In genomic region chr9:92961627-92962302, GRCh38 we compare ENCODE assay signal across 10 cellular contexts. TPM values are rescaled to one million over a fixed set of nuclear protein-coding genes. Genes with fewer than 3 reads are reported as not detected.
DNase-seq lines count a peak whose midpoint lies in the region; ATAC-seq, FAIRE-seq and TF ChIP-seq lines count a peak whose summit lies in the region.
"Had no signal": no experiment of that assay in that cellular context is flagged by ENCODE, and none has a peak within 500 bp of the region (broad histone marks: within the 10 kb centered on the region; RNA-seq: fewer than 3 reads in every experiment).

No MANE protein-coding gene starts in this region.

- no TSS peak for BruUV-seq in K562 (replicated peaks; lab: Mats Ljungman, UMichigan)

- H3K4me3 ChIP-seq in SK-N-SH (ENCODE audit: low read depth in 2 of 2, low read length in 1 of 2) = no peak overlapping the region
- no peak overlapping the region for H3K4me3 ChIP-seq in K562

- peak overlapping the region; percentile 100 for H3K27ac Mint-ChIP-seq in T-helper 17 cell

- in situ Hi-C loops in K562 (cut with MboI) = no loop called here

- ATAC-seq in SK-N-SH treated with all-trans-retinoic acid at 6 μM for 48 hours (no peak), T-helper 17 cell (no peak), K562 (no peak), HG02798 (IDR thresholded peaks at IDR 0.05; ENCODE audit: poor library complexity, unreplicated experiment) (no peak), GM21723 (IDR thresholded peaks at IDR 0.05; ENCODE audit: unreplicated experiment) (no peak)

- H3K79me2 ChIP-seq in SK-N-SH (ENCODE audit: insufficient read depth) = no peaks in the 10 kb centered on the region; the same call in 1 of the 2 replicates
- no peaks in the 10 kb centered on the region for H3K79me2 ChIP-seq in K562 (ENCODE audit: control insufficient read depth, insufficient read depth, low read length)

- H3K27ac ChIP-seq in SK-N-SH (ENCODE audit: low read depth in 2 of 2, low read length in 1 of 2) = no peak overlapping the region
- H3K27ac ChIP-seq in K562 (ENCODE audit: extremely low read depth, low read depth, low read length) = no peak overlapping the region

- TF ChIP-seq CTCF in SK-N-SH (IDR thresholded peaks at IDR 0.05) (no peak), K562 (IDR thresholded peaks at IDR 0.05 in 2 of 3, conservative IDR thresholded peaks at IDR 0.05 in 1 of 3; ENCODE audit: insufficient read depth in 2 of 3, low read depth in 1 of 3, low read length in 3 of 3) (no peak)

- CTCF ChIA-PET in SK-N-SH (lab: Yijun Ruan, JAX) (no interaction called here), K562 (lab: Yijun Ruan, JAX; ENCODE audit: low intra/inter-chr PET ratio) (no interaction called here)

- H4K20me1 ChIP-seq in SK-N-SH (ENCODE audit: insufficient read depth) (no peaks in the 10 kb centered on the region), K562 (replicated peaks; ENCODE audit: control insufficient read depth, insufficient read depth, low read length) (0 out of 2 replicates have a peak, but pooled peaks cover 4% of the 10 kb centered on the region)

- H3F3A ChIP-seq in SK-N-SH (replicated peaks; ENCODE audit: insufficient read depth) = no peaks in the 10 kb centered on the region

- no peak for TF ChIP-seq EP300 in SK-N-SH (IDR thresholded peaks at IDR 0.05; ENCODE audit: borderline replicate concordance in 1 of 2, low read depth in 1 of 2, low read length in 1 of 2)
- TF ChIP-seq EP300 in K562 (IDR thresholded peaks at IDR 0.05; ENCODE audit: low read length) = no peak

- H3K27me3 ChIP-seq in SK-N-SH (ENCODE audit: insufficient read depth) = no peaks in the 10 kb centered on the region
- peaks cover 10 to 31% of the 10 kb centered on the region in 2 experiments; a peak in 4 of 5 replicates for H3K27me3 ChIP-seq in K562 (ENCODE audit: control insufficient read depth in 2 of 2, insufficient read depth in 2 of 2, low read length in 2 of 2)

- H2AFZ ChIP-seq in SK-N-SH (ENCODE audit: low read depth) = no peak overlapping the region
- no peak overlapping the region for H2AFZ ChIP-seq in K562 (ENCODE audit: low read depth, low read length)

- DNase-seq in SK-N-SH (no peak), T-helper 17 cell (no peak), K562 (ENCODE audit: extremely low read depth in 1 of 4, low spot score in 3 of 4) (no peak), foreskin melanocyte (no peak)
- peak; percentile 62 for DNase-seq in stimulated activated CD8-positive, alpha-beta memory T cell treated with anti-CD3 and anti-CD28 coated beads, Interleukin-4, amount 100 ng/mL, for 48 hours
- DNase-seq: cerebellar nuclear complex, posterior cingulate gyrus had no signal

- H3K9ac ChIP-seq in SK-N-SH (no peak overlapping the region), K562 (ENCODE audit: insufficient read depth in 1 of 2, low read depth in 2 of 2, low read length in 2 of 2) (no peak overlapping the region)

- H3K36me3 Mint-ChIP-seq in T-helper 17 cell (ENCODE audit: low read depth) = peaks cover 18% of the 10 kb centered on the region

- H3K4me1 Mint-ChIP-seq in T-helper 17 cell = peaks cover 51% of the 10 kb centered on the region

- H3K4me3 Mint-ChIP-seq in T-helper 17 cell = peak overlapping the region; percentile 98

- FAIRE-seq in K562 (lab: Jason Lieb, UNC) = no peak

- no peaks in the 10 kb centered on the region for H3K9me1 ChIP-seq in K562 (ENCODE audit: control insufficient read depth, insufficient read depth, low read length)

- 27% methylated on average over 2 of the region's 3 CpGs for WGBS in SK-N-SH (ENCODE audit: low lambda C conversion rate)
- WGBS in K562 (ENCODE audit: insufficient coverage, low coverage, missing lambda C conversion rate) = 2% methylated on average over 3 of the region's 3 CpGs

- H3K9me2 ChIP-seq in SK-N-SH = no peaks in the 10 kb centered on the region

- no peaks in the 10 kb centered on the region for H3K9me3 ChIP-seq in SK-N-SH
- no peaks in the 10 kb centered on the region for H3K9me3 ChIP-seq in T-helper 17 cell (ENCODE audit: control insufficient read depth, low read length, poor library complexity, severe bottlenecking)
- H3K9me3 ChIP-seq in K562 (replicated peaks; ENCODE audit: control insufficient read depth, insufficient read depth, low read depth, low read length) = no peaks in the 10 kb centered on the region

- TF ChIP-seq RAD21 in SK-N-SH (IDR thresholded peaks at IDR 0.05; ENCODE audit: low read length) (no peak), K562 (CRISPR knock-in tag; conservative IDR thresholded peaks at IDR 0.05 in 1 of 2, IDR thresholded peaks at IDR 0.05 in 1 of 2) (no peak)

- no peaks in the 10 kb centered on the region for H3K36me3 ChIP-seq in SK-N-SH (replicated peaks in 1 of 2; ENCODE audit: control insufficient read depth in 1 of 2, insufficient read depth in 2 of 2, low read length in 1 of 2)
- H3K36me3 ChIP-seq in K562 (ENCODE audit: control insufficient read depth, insufficient read depth, low read length) = no peaks in the 10 kb centered on the region

- intact Hi-C loops in K562 (cut with micrococcal nuclease) = no loop called here

- POLR2A ChIA-PET in SK-N-SH (lab: Yijun Ruan, JAX) = no interaction called here
- POLR2A ChIA-PET in K562 (lab: Yijun Ruan, JAX) = no interaction called here

- H3K4me1 ChIP-seq in SK-N-SH (ENCODE audit: control insufficient read depth in 1 of 2, insufficient read depth in 2 of 2, low read depth in 1 of 2, low read length in 1 of 2) = no peaks in the 10 kb centered on the region
- peaks cover 11 to 16% of the 10 kb centered on the region in 2 experiments; a peak in 3 of 5 replicates for H3K4me1 ChIP-seq in K562 (replicated peaks in 1 of 2; ENCODE audit: control insufficient read depth in 2 of 2, insufficient read depth in 2 of 2, low read length in 2 of 2)

- no peaks in the 10 kb centered on the region for H3K27me3 Mint-ChIP-seq in T-helper 17 cell

- TF ChIP-seq POLR2A in K562 (conservative IDR thresholded peaks at IDR 0.05) = no peak

- H3K4me2 ChIP-seq in SK-N-SH (no peak overlapping the region), K562 (ENCODE audit: insufficient read depth, low read length) (no peak overlapping the region)

TF ChIP-seq in SK-N-SH treated with all-trans-retinoic acid at 6 μM for 48 hours, 23 proteins besides CTCF, POLR2A, EP300 and RAD21:
- no peak for TF ChIP-seq BACH2 (CRISPR knock-in tag; IDR thresholded peaks at IDR 0.05; ENCODE audit: borderline replicate concordance)
- TF ChIP-seq ZNF565 (CRISPR knock-in tag; conservative IDR thresholded peaks at IDR 0.05; ENCODE audit: low read depth) = 0 out of 2 replicates have a peak, but pooled peaks have one; percentile 39

TF ChIP-seq in SK-N-SH, 30 proteins besides CTCF, POLR2A, EP300 and RAD21 (continues in another document):
- TF ChIP-seq RFX5 (IDR thresholded peaks at IDR 0.05; ENCODE audit: low read length) (no peak), NRF1 (IDR thresholded peaks at IDR 0.05; ENCODE audit: low read depth, low read length) (no peak), ELF1 (IDR thresholded peaks at IDR 0.05) (no peak), TAF1 (IDR thresholded peaks at IDR 0.05; ENCODE audit: borderline replicate concordance, low read depth, low read length) (no peak), SMC3 (IDR thresholded peaks at IDR 0.05; ENCODE audit: low read depth, low read length) (no peak)
- TF ChIP-seq, protein P1, sequence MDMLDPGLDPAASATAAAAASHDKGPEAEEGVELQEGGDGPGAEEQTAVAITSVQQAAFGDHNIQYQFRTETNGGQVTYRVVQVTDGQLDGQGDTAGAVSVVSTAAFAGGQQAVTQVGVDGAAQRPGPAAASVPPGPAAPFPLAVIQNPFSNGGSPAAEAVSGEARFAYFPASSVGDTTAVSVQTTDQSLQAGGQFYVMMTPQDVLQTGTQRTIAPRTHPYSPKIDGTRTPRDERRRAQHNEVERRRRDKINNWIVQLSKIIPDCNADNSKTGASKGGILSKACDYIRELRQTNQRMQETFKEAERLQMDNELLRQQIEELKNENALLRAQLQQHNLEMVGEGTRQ (IDR thresholded peaks at IDR 0.05; ENCODE audit: borderline replicate concordance, low read depth, low read length) = no peak

TF ChIP-seq in K562, 482 proteins besides CTCF, POLR2A, EP300 and RAD21:
- TF ChIP-seq ZBTB17 (CRISPR knock-in tag; IDR thresholded peaks at IDR 0.05) (no peak), NFE2 (IDR thresholded peaks at IDR 0.05; ENCODE audit: low read depth) (peak; percentile 9; the same call in 1 of the 2 replicates), YY1 (IDR thresholded peaks at IDR 0.05; ENCODE audit: borderline replicate concordance in 1 of 3, control insufficient read depth in 1 of 3, extremely low read depth in 1 of 3, insufficient read depth in 3 of 3, insufficient read length in 1 of 3, insufficient replicate concordance in 2 of 3, low read depth in 1 of 3, low read length in 2 of 3) (peak in 1 of 3 experiments; percentile 69)
TF ChIP-seq in K562: peak in this region for 2.

RNA-seq across cellular contexts. Expression of gene FGD3, which starts 14.4 kb away (rescaled TPM):
- polyA plus RNA-seq in SK-N-SH (2012; rRNA removed) (not detected in 2 replicates), K562 (2011; rRNA removed) (0.09 and 0.13 TPM in 2 replicates), K562 (2014; fragmentation: Illumina TruSeq; extraction: Trizol) (0.44 and 0.56 TPM in 2 replicates), K562 (2014; fragmentation: Nextera tagmentation; extraction: Ambion mirVana) (under 1 TPM; 0.07 to 0.17 TPM), K562 (2014; rRNA removed) (0.52 and 0.67 TPM in 2 replicates)
- polyA plus RNA-seq in SK-N-SH (2012; cell fraction: cytosol; rRNA removed) = 0.01 TPM in 2 replicates
- polyA plus RNA-seq in SK-N-SH (2012; cell fraction: nucleus; rRNA removed) = not detected in 2 replicates
- total RNA-seq in T-helper 17 cell (100 to 1,000 TPM; 142 to 160 TPM), K562 (2014; rRNA removed) (0.86 and 1.2 TPM in 2 replicates), K562 (2014; rRNA removed; fragmentation: Illumina TruSeq; extraction: Trizol) (0.22 and 0.29 TPM in 2 replicates), K562 (2015; rRNA removed; fragmentation: Illumina TruSeq; extraction: Trizol) (0.29 and 0.49 TPM in 2 replicates), K562 (2021) (0.76 and 1.3 TPM in 2 replicates)
- total RNA-seq in K562 (2011; cell fraction: chromatin; rRNA removed; ENCODE audit: low replicate concordance) = 0.18 and 0.56 TPM in 2 replicates
- 0.13 and 0.50 TPM in 2 replicates for total RNA-seq in K562 (2011; cell fraction: nucleolus; rRNA removed)
- total RNA-seq in K562 (2011; cell fraction: nucleoplasm; rRNA removed) = 0.22 and 0.23 TPM in 2 replicates
- 0.18 and 0.24 TPM in 2 replicates for polyA plus RNA-seq in K562 (2011; cell fraction: cytosol; rRNA removed)
- polyA plus RNA-seq in K562 (2011; cell fraction: nucleus; rRNA removed) = 0.13 and 0.48 TPM in 2 replicates
- polyA plus RNA-seq in K562 (2012) = 0.83 and 2.0 TPM in 2 replicates
- 0.06 and 0.21 TPM in 2 replicates for polyA minus RNA-seq in K562 (2011; rRNA and poly(A)+ RNA removed)
- not detected in 2 replicates for polyA minus RNA-seq in K562 (2011; cell fraction: cytosol; rRNA and poly(A)+ RNA removed)
- 0.11 and 0.27 TPM in 2 replicates for polyA minus RNA-seq in K562 (2011; cell fraction: nucleus; rRNA and poly(A)+ RNA removed)

Comparison
In these comparisons a context has a peak if more than half of its experiments do, and no peak if none do; other contexts are left out.
1. RNA of gene FGD3, which starts 14.4 kb away (total RNA-seq): 142 to 160 TPM in T-helper 17 cell; 0.13 to 1.3 TPM in K562; every median in the first group is over 10 times any median in the second.